Comparison of ENCODE assay signal across 8 cellular contexts in genomic region chr3:38131621-38132369, GRCh38. TPM values are rescaled to one million over a fixed set of nuclear protein-coding genes. Genes with fewer than 3 reads are reported as not detected.
DNase-seq lines count a peak whose midpoint lies in the region; TF ChIP-seq lines count a peak whose summit lies in the region.

No MANE protein-coding gene starts in this region.

- no peak overlapping the region for H3K27ac ChIP-seq in OCI-LY3 (ENCODE audit: low read length)

- DNase-seq in activated effector memory CD4-positive, alpha-beta T cell treated with anti-CD3 and anti-CD28 coated beads, Interleukin-2, amount 50 U/mL, for 16 hours: peak; percentile 69
- DNase-seq in activated effector memory CD4-positive, alpha-beta T cell treated with Interleukin-2 at 50 U/mL for 16 hours: no peak
- DNase-seq in dermis blood vessel endothelial cell (peak; percentile 75), NCI-H1417 (lab: John Stamatoyannopoulos, UW) (no peak), DMS79 (lab: John Stamatoyannopoulos, UW) (no peak)
- DNase-seq in stimulated activated CD8-positive, alpha-beta memory T cell treated with anti-CD3 and anti-CD28 coated beads, Interleukin-4, amount 100 ng/mL, for 48 hours: peak; percentile 63
- DNase-seq in activated CD4-positive, CD25-positive, alpha-beta regulatory T cell treated with anti-CD3 and anti-CD28 coated beads, Interleukin-2, amount 50 U/mL, for 72 hours: no peak

- H2AFZ ChIP-seq in OCI-LY3 (ENCODE audit: low read depth, low read length): no peak overlapping the region

- H3K9ac ChIP-seq in OCI-LY3 (ENCODE audit: low read length): no peak overlapping the region

- H3K27me3 ChIP-seq in OCI-LY3 (ENCODE audit: low read depth, low read length): no peaks in the 10 kb centered on the region

- H3K36me3 ChIP-seq in OCI-LY3 (replicated peaks; ENCODE audit: low read depth, low read length): peaks cover 58% of the 10 kb centered on the region

- H3K4me3 ChIP-seq in OCI-LY3 (ENCODE audit: low read length): no peak overlapping the region

- peak; percentile 94 for TF ChIP-seq CTCF in OCI-LY3 (IDR thresholded peaks at IDR 0.05; ENCODE audit: low read depth, low read length)

- H3K9me3 ChIP-seq in OCI-LY3 (ENCODE audit: insufficient read depth, low read length): no peaks in the 10 kb centered on the region

- H3K4me2 ChIP-seq in OCI-LY3 (ENCODE audit: low read length): peak overlapping the region; percentile 43

- peaks cover 27% of the 10 kb centered on the region for H3K79me2 ChIP-seq in OCI-LY3 (ENCODE audit: low read length)

- H4K20me1 ChIP-seq in OCI-LY3 (ENCODE audit: insufficient read depth, low read length): peaks cover 29% of the 10 kb centered on the region

- H3K4me1 ChIP-seq in OCI-LY3 (ENCODE audit: low read length): peaks cover 27% of the 10 kb centered on the region

RNA-seq across cellular contexts. Expression of gene ACAA1, which starts 5.1 kb away (rescaled TPM):
- 27.2 and 42.5 TPM in 2 replicates for total RNA-seq in dermis blood vessel endothelial cell

RNA-seq across cellular contexts. Expression of gene MYD88, which starts 6.7 kb away (rescaled TPM):
- total RNA-seq in dermis blood vessel endothelial cell: 29.3 and 29.9 TPM in 2 replicates

RNA-seq across cellular contexts. Expression of gene OXSR1, which starts 33.5 kb away (rescaled TPM):
- total RNA-seq in dermis blood vessel endothelial cell: 35.2 and 41.2 TPM in 2 replicates

Comparison
In these comparisons a context has a peak if more than half of its experiments do, and no peak if none do; other contexts are left out.
1. DNase-seq: peak in activated effector memory CD4-positive, alpha-beta T cell treated with anti-CD3 and anti-CD28 coated beads, Interleukin-2, amount 50 U/mL, for 16 hours (single experiment), dermis blood vessel endothelial cell (single experiment) and stimulated activated CD8-positive, alpha-beta memory T cell treated with anti-CD3 and anti-CD28 coated beads, Interleukin-4, amount 100 ng/mL, for 48 hours (single experiment); none in activated effector memory CD4-positive, alpha-beta T cell treated with Interleukin-2 at 50 U/mL for 16 hours (single experiment), NCI-H1417 (0 of 3), DMS79 (single experiment) and activated CD4-positive, CD25-positive, alpha-beta regulatory T cell treated with anti-CD3 and anti-CD28 coated beads, Interleukin-2, amount 50 U/mL, for 72 hours (single experiment).